ENCODE assay signal across 22 cellular contexts in the genomic region with DNA sequence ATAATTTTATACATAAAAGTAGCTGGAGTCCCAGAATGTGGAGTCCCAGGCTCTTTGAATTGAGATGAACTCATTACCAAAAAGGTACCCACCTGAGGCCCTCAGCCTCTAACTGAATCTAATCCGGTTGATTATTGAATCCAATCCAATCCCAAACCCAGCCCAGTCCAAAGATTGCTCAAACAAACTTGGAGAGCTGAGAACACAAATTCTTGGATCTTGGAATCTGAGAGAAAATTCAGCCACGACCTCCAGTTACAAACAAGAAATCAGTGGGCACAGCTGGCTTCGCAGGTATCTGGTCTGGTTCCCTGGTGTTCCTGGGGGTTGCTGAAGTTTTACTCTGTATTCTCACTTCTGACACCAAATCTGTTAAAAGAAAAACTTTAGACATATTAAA. TPM values are rescaled to one million over a fixed set of nuclear protein-coding genes. Genes with fewer than 3 reads are reported as not detected.
A peak's percentile ranks its signal among the peaks of the same experiment; 100 is the strongest.
DNase-seq lines count a peak whose midpoint lies in the region; ATAC-seq and TF ChIP-seq lines count a peak whose summit lies in the region.
"Had no signal": no experiment of that assay in that cellular context is flagged by ENCODE, and none has a peak within 500 bp of the region (broad histone marks: within the 10 kb centered on the region; RNA-seq: fewer than 3 reads in every experiment).

No MANE protein-coding gene starts in this region.

- H3K36me3 Mint-ChIP-seq in dendritic cell treated with granulocyte-macrophage colony-stimulating factor and Interleukin-4, amounts not matched to agents 40 ng/mL and 50 ng/mL, for 4 days (ENCODE audit: low read depth): no peaks in the 10 kb centered on the region
- H3K36me3 Mint-ChIP-seq in stimulated activated naive B cell treated with anti-CD40 and anti-IgM and Interleukin-4, amounts not matched to agents 10 μg/mL and 1 μg/mL and 100 μg/mL, for 72 hours: no peaks in the 10 kb centered on the region
- H3K36me3 Mint-ChIP-seq: activated naive CD4-positive, alpha-beta T cell treated with anti-CD3 and anti-CD28 coated beads, Interleukin-2, amount 50 U/mL, for 72 hours had no signal

- WGBS in IMR-90 (ENCODE audit: extremely low coverage in 2 of 2, insufficient read length in 1 of 2), 2 experiments: no CpG with 5 or more reads among the region's 3 CpGs
- WGBS in spleen, 5 donors: 82 to 92% (median 89%) methylated on average over 3 of the region's 3 CpGs

- no TSS peak for BruUV-seq in IMR-90 (replicated peaks; lab: Mats Ljungman, UMichigan)

- peak overlapping the region; percentile 31; the same call in 1 of the 2 replicates for H3K4ac ChIP-seq in IMR-90 (ENCODE audit: low read depth, low read length)

- H3K36me3 ChIP-seq in IMR-90 (ENCODE audit: control insufficient read depth, insufficient read depth, low read length) (no peaks in the 10 kb centered on the region), lower lobe of right lung (no peaks in the 10 kb centered on the region), spleen (no peaks in the 10 kb centered on the region)
- H3K36me3 ChIP-seq: BLaER1 treated with 17β-estradiol and CSF1 and Interleukin-3, amounts not matched to agents 10 nM and 100 nM had no signal

- H3K18ac ChIP-seq in IMR-90 (ENCODE audit: low read depth, low read length): 0 out of 2 replicates have a peak overlapping the region, but pooled peaks have one; percentile 20

- CTCF ChIA-PET in IMR-90 (lab: Yijun Ruan, JAX): interaction anchor here (0.7 to 1.9 kb wide), 5 partner anchors 7 to 1099 kb away, joined by 3 to 9 read pairs (median 3); no protein-coding TSS in a partner anchor

- peaks cover 20% of the 10 kb centered on the region for H3K9me1 ChIP-seq in IMR-90 (ENCODE audit: insufficient read depth, low read length)

- H3K4me1 ChIP-seq in IMR-90 (ENCODE audit: control insufficient read depth, insufficient read depth, low read length) (peaks cover 23% of the 10 kb centered on the region), lower lobe of right lung (peaks cover 38% of the 10 kb centered on the region), spleen (peaks cover 13 to 41% (median 25%) of the 10 kb centered on the region in 6 donors)
- H3K4me1 ChIP-seq: parathyroid adenoma had no signal

- no peak overlapping the region for H2BK5ac ChIP-seq in IMR-90 (ENCODE audit: low read depth, low read length, poor library complexity, severe bottlenecking)

- H2BK20ac ChIP-seq in IMR-90 (ENCODE audit: low read depth, low read length): 0 out of 2 replicates have a peak overlapping the region, but pooled peaks have one; percentile 5

- ATAC-seq in IMR-90 (ENCODE audit: low read depth) (no peak), lower lobe of right lung (no peak), HG03432 (IDR thresholded peaks at IDR 0.05; ENCODE audit: unreplicated experiment) (no peak)
- no peak for ATAC-seq in stimulated activated naive B cell treated with anti-CD40 and anti-IgM and Interleukin-4, amounts not matched to agents 10 μg/mL and 1 μg/mL and 100 μg/mL, for 72 hours (replicated peaks)
- ATAC-seq: activated CD8-positive, alpha-beta T cell treated with anti-CD3 and anti-CD28 coated beads, Interleukin-2, amount 10 ng/mL, durations not matched to agents 7 days and 5 days; activated naive CD4-positive, alpha-beta T cell treated with anti-CD3 and anti-CD28 coated beads, Interleukin-2, amount 50 U/mL, for 72 hours; activated T-cell treated with anti-CD3 and anti-CD28 coated beads, Interleukin-2, amount 50 U/mL, for 4 hours; effector memory CD8-positive, alpha-beta T cell; naive thymus-derived CD8-positive, alpha-beta T cell had no signal

- H4K91ac ChIP-seq in IMR-90 (ENCODE audit: insufficient read depth, low read depth, low read length): no peak overlapping the region

- H3K27me3 Mint-ChIP-seq in dendritic cell treated with granulocyte-macrophage colony-stimulating factor and Interleukin-4, amounts not matched to agents 40 ng/mL and 50 ng/mL, for 4 days: no peaks in the 10 kb centered on the region
- H3K27me3 Mint-ChIP-seq in stimulated activated naive B cell treated with anti-CD40 and anti-IgM and Interleukin-4, amounts not matched to agents 10 μg/mL and 1 μg/mL and 100 μg/mL, for 72 hours: no peaks in the 10 kb centered on the region

- no peak overlapping the region for H3K9ac ChIP-seq in IMR-90 (ENCODE audit: low read depth, low read length)
- H3K9ac ChIP-seq: parathyroid adenoma had no signal

- peaks cover 0 to 3% of the 10 kb centered on the region in 2 experiments; a peak in 1 of 4 replicates for H3K79me1 ChIP-seq in IMR-90 (ENCODE audit: low read depth in 1 of 2, low read length in 2 of 2)

- no peaks in the 10 kb centered on the region for H4K20me1 ChIP-seq in IMR-90 (ENCODE audit: insufficient read depth, low read length)
- H4K20me1 ChIP-seq: BLaER1 treated with 17β-estradiol and CSF1 and Interleukin-3, amounts not matched to agents 10 nM and 100 nM had no signal

- H3K9me3 ChIP-seq in IMR-90 (ENCODE audit: control insufficient read depth, insufficient read depth, low read length) (no peaks in the 10 kb centered on the region), lower lobe of right lung (no peaks in the 10 kb centered on the region), spleen (no peaks in the 10 kb centered on the region)

- no peaks in the 10 kb centered on the region for H3K27me3 ChIP-seq in IMR-90 (ENCODE audit: control insufficient read depth, insufficient read depth, low read length)
- no peaks in the 10 kb centered on the region for H3K27me3 ChIP-seq in lower lobe of right lung (ENCODE audit: low read depth)
- no peaks in the 10 kb centered on the region for H3K27me3 ChIP-seq in spleen (replicated peaks in 1 of 7)
- H3K27me3 ChIP-seq: BLaER1 treated with 17β-estradiol and CSF1 and Interleukin-3, amounts not matched to agents 10 nM and 100 nM had no signal

- TF ChIP-seq CTCF in IMR-90 (conservative IDR thresholded peaks at IDR 0.05; ENCODE audit: low read depth, low read length): no peak
- TF ChIP-seq CTCF in lower lobe of right lung (IDR thresholded peaks at IDR 0.05): no peak
- no peak for TF ChIP-seq CTCF in spleen (IDR thresholded peaks at IDR 0.05 in 8 of 11, conservative IDR thresholded peaks at IDR 0.05 in 3 of 11)

- dilution Hi-C loops in IMR-90 (cut with HindIII; ENCODE audit: low sequenced_read_pairs, unreplicated experiment): no loop called here

- H2BK120ac ChIP-seq in IMR-90 (ENCODE audit: low read depth, low read length): peak overlapping the region; percentile 26; the same call in 1 of the 2 replicates

- DNase-seq in IMR-90 (no peak), lower lobe of right lung (no peak), spleen (no peak), KBM-7 (no peak), DMS79 treated with DMSO at 0.1 percent for 48 hours (lab: John Stamatoyannopoulos, UW) (no peak)
- DNase-seq in stimulated activated naive B cell treated with anti-CD40 and anti-IgM and Interleukin-4, amounts not matched to agents 10 μg/mL and 1 μg/mL and 100 μg/mL, for 72 hours: no peak
- DNase-seq: ACHN; activated CD8-positive, alpha-beta T cell treated with anti-CD3 and anti-CD28 coated beads, Interleukin-2, amount 10 ng/mL, durations not matched to agents 7 days and 5 days; activated T-cell treated with anti-CD3 and anti-CD28 coated beads, Interleukin-2, amount 50 U/mL, for 4 hours; effector memory CD8-positive, alpha-beta T cell; naive thymus-derived CD8-positive, alpha-beta T cell; NCI-H1417 treated with DMSO at 0.1 percent for 48 hours; NCI-H2107; NCI-H510A treated with DMSO at 0.1 percent for 48 hours; small intestine; stimulated activated CD4-positive, alpha-beta T cell treated with anti-CD3 and anti-CD28 coated beads, Interleukin-2, amount 100 ng/mL, for 48 hours had no signal

- POLR2A ChIA-PET in IMR-90 (lab: Charles Lee; ENCODE audit: unreplicated experiment): interaction anchor here (0.7 kb wide), 1 partner anchor 29 kb away, joined by 4 read pairs; the partner anchor contains the start of gene RHOB

- H2AK9ac ChIP-seq in IMR-90 (replicated peaks; ENCODE audit: low read depth, low read length, poor library complexity): no peak overlapping the region

- no peak overlapping the region for H3K4me3 ChIP-seq in IMR-90 (ENCODE audit: insufficient read depth, low read depth, low read length)
- no peak overlapping the region for H3K4me3 ChIP-seq in lower lobe of right lung
- H3K4me3 ChIP-seq in spleen: no peak overlapping the region
- H3K4me3 ChIP-seq: BLaER1 treated with 17β-estradiol and CSF1 and Interleukin-3, amounts not matched to agents 10 nM and 100 nM had no signal

- in situ Hi-C loops in IMR-90 (cut with MboI; ENCODE audit: low sequenced_read_pairs) (no loop called here), KBM-7 (cut with MboI; ENCODE audit: low pct_unique_long_range_greater_than_20kb, low sequenced_read_pairs) (no loop called here)

- no peak overlapping the region; the same call in 1 of the 2 replicates for H4K5ac ChIP-seq in IMR-90 (ENCODE audit: low read depth, low read length)

- no peak overlapping the region for H3K56ac ChIP-seq in IMR-90 (ENCODE audit: extremely low read depth, insufficient read depth, low read length)

- H3K4me1 Mint-ChIP-seq in dendritic cell treated with granulocyte-macrophage colony-stimulating factor and Interleukin-4, amounts not matched to agents 40 ng/mL and 50 ng/mL, for 4 days (ENCODE audit: low read depth): peaks cover 70% of the 10 kb centered on the region
- H3K4me1 Mint-ChIP-seq in stimulated activated naive B cell treated with anti-CD40 and anti-IgM and Interleukin-4, amounts not matched to agents 10 μg/mL and 1 μg/mL and 100 μg/mL, for 72 hours: peaks cover 3 to 6% of the 10 kb centered on the region in 2 donors

- H3K23ac ChIP-seq in IMR-90 (ENCODE audit: low read depth, low read length): no peak overlapping the region

- peak overlapping the region in 1 of 2 experiments; percentile 54; a peak in 1 of 4 replicates for H4K8ac ChIP-seq in IMR-90 (ENCODE audit: low read depth in 2 of 2, low read length in 2 of 2)

- H2AK5ac ChIP-seq in IMR-90 (ENCODE audit: low read depth, low read length): no peak overlapping the region

- H3K27ac Mint-ChIP-seq in dendritic cell treated with granulocyte-macrophage colony-stimulating factor and Interleukin-4, amounts not matched to agents 40 ng/mL and 50 ng/mL, for 4 days: peak overlapping the region; percentile 86
- H3K27ac Mint-ChIP-seq in stimulated activated naive B cell treated with anti-CD40 and anti-IgM and Interleukin-4, amounts not matched to agents 10 μg/mL and 1 μg/mL and 100 μg/mL, for 72 hours: no peak overlapping the region
- H3K27ac Mint-ChIP-seq: activated CD8-positive, alpha-beta T cell treated with anti-CD3 and anti-CD28 coated beads, Interleukin-2, amount 10 ng/mL, durations not matched to agents 7 days and 5 days; activated naive CD4-positive, alpha-beta T cell treated with anti-CD3 and anti-CD28 coated beads, Interleukin-2, amount 50 U/mL, for 72 hours; effector memory CD8-positive, alpha-beta T cell; naive thymus-derived CD8-positive, alpha-beta T cell; stimulated activated naive CD8-positive, alpha-beta T cell treated with anti-CD3 and anti-CD28 coated beads, Interleukin-15, Interleukin-2, amounts not matched to agents 100 ng/mL and 50 ng/mL, for 24 hours had no signal

- intact Hi-C loops in IMR-90 (cut with micrococcal nuclease): no loop called here
- intact Hi-C loops in dendritic cell treated with granulocyte-macrophage colony-stimulating factor and Interleukin-4, amounts not matched to agents 40 ng/mL and 50 ng/mL, for 4 days (cut with micrococcal nuclease): no loop called here
- intact Hi-C loops in lower lobe of right lung (cut with DNase I): no loop called here
- intact Hi-C loops in spleen (cut with DNase I; ENCODE audit: low total_unique reads): no loop called here

- no peak overlapping the region for H2BK15ac ChIP-seq in IMR-90 (ENCODE audit: low read depth, low read length)

- H2AFZ ChIP-seq in IMR-90 (replicated peaks; ENCODE audit: low read length, poor library complexity): no peak overlapping the region
- H2AFZ ChIP-seq: parathyroid adenoma had no signal

- H3K4me2 ChIP-seq in IMR-90 (ENCODE audit: low read depth, low read length): no peak overlapping the region

- TF ChIP-seq POLR2A in IMR-90 (IDR thresholded peaks at IDR 0.05; ENCODE audit: low read depth, low read length) (no peak), spleen (IDR thresholded peaks at IDR 0.05) (no peak)

- H3K9me3 Mint-ChIP-seq in dendritic cell treated with granulocyte-macrophage colony-stimulating factor and Interleukin-4, amounts not matched to agents 40 ng/mL and 50 ng/mL, for 4 days: no peaks in the 10 kb centered on the region
- peaks cover 0 to 5% of the 10 kb centered on the region in 2 donors for H3K9me3 Mint-ChIP-seq in stimulated activated naive B cell treated with anti-CD40 and anti-IgM and Interleukin-4, amounts not matched to agents 10 μg/mL and 1 μg/mL and 100 μg/mL, for 72 hours
- H3K9me3 Mint-ChIP-seq: activated naive CD4-positive, alpha-beta T cell treated with anti-CD3 and anti-CD28 coated beads, Interleukin-2, amount 50 U/mL, for 72 hours; activated T-cell treated with anti-CD3 and anti-CD28 coated beads, Interleukin-2, amount 50 U/mL, for 4 hours; effector memory CD8-positive, alpha-beta T cell; stimulated activated naive CD8-positive, alpha-beta T cell treated with anti-CD3 and anti-CD28 coated beads, Interleukin-15, Interleukin-2, amounts not matched to agents 100 ng/mL and 50 ng/mL, for 24 hours had no signal

- no peak overlapping the region for H3K14ac ChIP-seq in IMR-90 (replicated peaks; ENCODE audit: low read depth, low read length)

- no peak overlapping the region for H3K4me3 Mint-ChIP-seq in dendritic cell treated with granulocyte-macrophage colony-stimulating factor and Interleukin-4, amounts not matched to agents 40 ng/mL and 50 ng/mL, for 4 days
- no peak overlapping the region for H3K4me3 Mint-ChIP-seq in stimulated activated naive B cell treated with anti-CD40 and anti-IgM and Interleukin-4, amounts not matched to agents 10 μg/mL and 1 μg/mL and 100 μg/mL, for 72 hours
- H3K4me3 Mint-ChIP-seq: activated CD8-positive, alpha-beta T cell treated with anti-CD3 and anti-CD28 coated beads, Interleukin-2, amount 10 ng/mL, durations not matched to agents 7 days and 5 days; activated T-cell treated with anti-CD3 and anti-CD28 coated beads, Interleukin-2, amount 50 U/mL, for 4 hours; effector memory CD8-positive, alpha-beta T cell; naive thymus-derived CD8-positive, alpha-beta T cell; stimulated activated naive CD8-positive, alpha-beta T cell treated with anti-CD3 and anti-CD28 coated beads, Interleukin-15, Interleukin-2, amounts not matched to agents 100 ng/mL and 50 ng/mL, for 24 hours had no signal

- no peak for TF ChIP-seq RAD21 in IMR-90 (IDR thresholded peaks at IDR 0.05; ENCODE audit: low read length)

- H3K27ac ChIP-seq in IMR-90 (ENCODE audit: insufficient read depth, low read length): no peak overlapping the region
- peak overlapping the region; percentile 63 for H3K27ac ChIP-seq in lower lobe of right lung
- peak overlapping the region in 5 of 8 donors; percentile 48 to 78 (median 60) for H3K27ac ChIP-seq in spleen
- H3K27ac ChIP-seq: parathyroid adenoma had no signal

RNA-seq across cellular contexts. Expression of gene RHOB, which starts 28.4 kb away (rescaled TPM):
- total RNA-seq in IMR-90 (2012; rRNA removed) (112 and 151 TPM in 2 replicates), lower lobe of right lung (176 TPM), spleen (100 to 1,000 TPM in 6 of 7 donors, 10 to 100 TPM in 1; 94.3 to 309 (median 233) TPM)
- polyA plus RNA-seq in IMR-90 (2012; rRNA removed) (149 and 201 TPM in 2 replicates), spleen (10 to 100 TPM; 32.6 to 69.0 (median 61.0) TPM)
- polyA plus RNA-seq in IMR-90 (2012; cell fraction: cytosol; rRNA removed): 238 and 364 TPM in 2 replicates
- 195 and 365 TPM in 2 replicates for polyA plus RNA-seq in IMR-90 (2012; cell fraction: nucleus; rRNA removed; ENCODE audit: low replicate concordance)
